1 cellular context compared by ENCODE assay signal in the genomic region with DNA sequence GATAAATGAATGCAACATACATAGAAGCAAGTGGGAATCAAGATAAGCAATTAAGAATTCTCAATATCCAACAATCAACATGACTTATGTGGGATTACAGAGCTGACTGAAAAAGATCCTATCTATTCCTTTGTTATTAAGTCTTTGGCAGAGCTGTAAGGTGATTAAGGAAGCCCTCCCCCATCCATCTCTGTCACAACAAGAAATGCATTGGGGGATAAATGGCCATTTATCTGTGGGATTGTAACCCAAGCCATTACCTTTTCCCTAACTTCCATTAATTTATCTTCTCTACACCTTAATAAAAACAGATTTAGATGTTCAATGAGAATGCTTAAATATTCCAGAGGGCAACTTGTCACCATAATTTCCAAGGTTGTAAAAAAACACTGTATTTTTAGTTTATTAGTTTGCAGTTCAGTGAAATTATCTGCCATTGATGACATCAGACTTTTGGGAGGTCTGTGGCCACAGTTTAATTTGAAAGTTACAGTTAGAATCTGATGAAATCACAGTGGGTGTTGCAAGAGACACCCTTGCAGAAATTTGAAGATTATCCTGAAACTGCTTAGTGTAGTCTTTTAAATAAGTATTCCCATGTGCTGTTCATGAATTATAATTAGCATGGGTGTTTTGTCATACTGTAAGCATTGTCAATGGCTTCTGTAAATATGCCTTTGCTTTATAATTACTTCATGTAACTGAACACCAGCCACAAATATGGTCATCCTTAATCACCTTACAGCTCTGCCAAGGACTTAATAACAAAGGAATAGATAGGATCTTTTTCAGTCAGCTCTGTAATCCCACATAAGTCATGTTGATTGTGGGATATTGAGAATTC.
A peak's percentile ranks its signal among the peaks of the same experiment; 100 is the strongest.
TF ChIP-seq lines count a peak whose summit lies in the region.

No MANE protein-coding gene starts in this region.

TF ChIP-seq in HEK293, 187 proteins besides CTCF, POLR2A, EP300 and RAD21 (continued from another document and continues in another):
- TF ChIP-seq, protein P1, sequence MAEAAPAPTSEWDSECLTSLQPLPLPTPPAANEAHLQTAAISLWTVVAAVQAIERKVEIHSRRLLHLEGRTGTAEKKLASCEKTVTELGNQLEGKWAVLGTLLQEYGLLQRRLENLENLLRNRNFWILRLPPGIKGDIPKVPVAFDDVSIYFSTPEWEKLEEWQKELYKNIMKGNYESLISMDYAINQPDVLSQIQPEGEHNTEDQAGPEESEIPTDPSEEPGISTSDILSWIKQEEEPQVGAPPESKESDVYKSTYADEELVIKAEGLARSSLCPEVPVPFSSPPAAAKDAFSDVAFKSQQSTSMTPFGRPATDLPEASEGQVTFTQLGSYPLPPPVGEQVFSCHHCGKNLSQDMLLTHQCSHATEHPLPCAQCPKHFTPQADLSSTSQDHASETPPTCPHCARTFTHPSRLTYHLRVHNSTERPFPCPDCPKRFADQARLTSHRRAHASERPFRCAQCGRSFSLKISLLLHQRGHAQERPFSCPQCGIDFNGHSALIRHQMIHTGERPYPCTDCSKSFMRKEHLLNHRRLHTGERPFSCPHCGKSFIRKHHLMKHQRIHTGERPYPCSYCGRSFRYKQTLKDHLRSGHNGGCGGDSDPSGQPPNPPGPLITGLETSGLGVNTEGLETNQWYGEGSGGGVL (tag by site-specific recombination; IDR thresholded peaks at IDR 0.05), result 0 out of 2 replicates have a peak, but pooled peaks have one; percentile 13
- TF ChIP-seq ZSCAN23 (tag by site-specific recombination; IDR thresholded peaks at IDR 0.05) (peak; percentile 83; the same call in 1 of the 2 replicates), GLI4 (tag by site-specific recombination; IDR thresholded peaks at IDR 0.05) (no peak), KLF16 (tag by site-specific recombination; IDR thresholded peaks at IDR 0.05) (peak; percentile 43; the same call in 1 of the 2 replicates), ZFP3 (tag by site-specific recombination; IDR thresholded peaks at IDR 0.05; ENCODE audit: low read depth) (no peak), ZNF571 (tag by site-specific recombination; IDR thresholded peaks at IDR 0.05) (no peak), ZNF354C (tag by site-specific recombination; IDR thresholded peaks at IDR 0.05; ENCODE audit: borderline replicate concordance, low read depth) (no peak), ZNF341 (tag by site-specific recombination; IDR thresholded peaks at IDR 0.05; ENCODE audit: low read depth) (no peak), GFI1B (tag by site-specific recombination; IDR thresholded peaks at IDR 0.05) (0 out of 2 replicates have a peak, but pooled peaks have one; percentile 18), ZNF174 (tag by site-specific recombination; IDR thresholded peaks at IDR 0.05) (no peak), ZSCAN16 (tag by site-specific recombination; IDR thresholded peaks at IDR 0.05) (no peak), ZNF140 (tag by site-specific recombination; IDR thresholded peaks at IDR 0.05) (no peak), KLF7 (tag by site-specific recombination; IDR thresholded peaks at IDR 0.05; ENCODE audit: borderline replicate concordance) (no peak), ZNF707 (tag by site-specific recombination; IDR thresholded peaks at IDR 0.05) (no peak), SCRT1 (tag by site-specific recombination; IDR thresholded peaks at IDR 0.05; ENCODE audit: borderline replicate concordance) (no peak), ZNF521 (tag by site-specific recombination; IDR thresholded peaks at IDR 0.05) (no peak), ZNF112 (tag by site-specific recombination; IDR thresholded peaks at IDR 0.05) (no peak), ZNF138 (tag by site-specific recombination; IDR thresholded peaks at IDR 0.05; ENCODE audit: borderline replicate concordance) (no peak), ZNF76 (tag by site-specific recombination; IDR thresholded peaks at IDR 0.05; ENCODE audit: borderline replicate concordance, low read depth) (no peak), ZNF350 (tag by site-specific recombination; IDR thresholded peaks at IDR 0.05) (no peak; the same call in 1 of the 2 replicates), SP2 (tag by site-specific recombination; IDR thresholded peaks at IDR 0.05) (no peak), ZNF658 (tag by site-specific recombination; IDR thresholded peaks at IDR 0.05) (no peak), ZNF544 (tag by site-specific recombination; IDR thresholded peaks at IDR 0.05) (no peak), ZNF202 (tag by site-specific recombination; IDR thresholded peaks at IDR 0.05; ENCODE audit: borderline replicate concordance) (no peak), HOXD13 (CRISPR knock-in tag; IDR thresholded peaks at IDR 0.05; ENCODE audit: borderline replicate concordance) (no peak), ZNF426 (tag by site-specific recombination; IDR thresholded peaks at IDR 0.05) (no peak), ZNF626 (tag by site-specific recombination; IDR thresholded peaks at IDR 0.05) (no peak)
- TF ChIP-seq, protein P2, sequence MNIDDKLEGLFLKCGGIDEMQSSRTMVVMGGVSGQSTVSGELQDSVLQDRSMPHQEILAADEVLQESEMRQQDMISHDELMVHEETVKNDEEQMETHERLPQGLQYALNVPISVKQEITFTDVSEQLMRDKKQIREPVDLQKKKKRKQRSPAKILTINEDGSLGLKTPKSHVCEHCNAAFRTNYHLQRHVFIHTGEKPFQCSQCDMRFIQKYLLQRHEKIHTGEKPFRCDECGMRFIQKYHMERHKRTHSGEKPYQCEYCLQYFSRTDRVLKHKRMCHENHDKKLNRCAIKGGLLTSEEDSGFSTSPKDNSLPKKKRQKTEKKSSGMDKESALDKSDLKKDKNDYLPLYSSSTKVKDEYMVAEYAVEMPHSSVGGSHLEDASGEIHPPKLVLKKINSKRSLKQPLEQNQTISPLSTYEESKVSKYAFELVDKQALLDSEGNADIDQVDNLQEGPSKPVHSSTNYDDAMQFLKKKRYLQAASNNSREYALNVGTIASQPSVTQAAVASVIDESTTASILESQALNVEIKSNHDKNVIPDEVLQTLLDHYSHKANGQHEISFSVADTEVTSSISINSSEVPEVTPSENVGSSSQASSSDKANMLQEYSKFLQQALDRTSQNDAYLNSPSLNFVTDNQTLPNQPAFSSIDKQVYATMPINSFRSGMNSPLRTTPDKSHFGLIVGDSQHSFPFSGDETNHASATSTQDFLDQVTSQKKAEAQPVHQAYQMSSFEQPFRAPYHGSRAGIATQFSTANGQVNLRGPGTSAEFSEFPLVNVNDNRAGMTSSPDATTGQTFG (tag by site-specific recombination; IDR thresholded peaks at IDR 0.05; ENCODE audit: borderline replicate concordance), result no peak
- TF ChIP-seq, protein P3, sequence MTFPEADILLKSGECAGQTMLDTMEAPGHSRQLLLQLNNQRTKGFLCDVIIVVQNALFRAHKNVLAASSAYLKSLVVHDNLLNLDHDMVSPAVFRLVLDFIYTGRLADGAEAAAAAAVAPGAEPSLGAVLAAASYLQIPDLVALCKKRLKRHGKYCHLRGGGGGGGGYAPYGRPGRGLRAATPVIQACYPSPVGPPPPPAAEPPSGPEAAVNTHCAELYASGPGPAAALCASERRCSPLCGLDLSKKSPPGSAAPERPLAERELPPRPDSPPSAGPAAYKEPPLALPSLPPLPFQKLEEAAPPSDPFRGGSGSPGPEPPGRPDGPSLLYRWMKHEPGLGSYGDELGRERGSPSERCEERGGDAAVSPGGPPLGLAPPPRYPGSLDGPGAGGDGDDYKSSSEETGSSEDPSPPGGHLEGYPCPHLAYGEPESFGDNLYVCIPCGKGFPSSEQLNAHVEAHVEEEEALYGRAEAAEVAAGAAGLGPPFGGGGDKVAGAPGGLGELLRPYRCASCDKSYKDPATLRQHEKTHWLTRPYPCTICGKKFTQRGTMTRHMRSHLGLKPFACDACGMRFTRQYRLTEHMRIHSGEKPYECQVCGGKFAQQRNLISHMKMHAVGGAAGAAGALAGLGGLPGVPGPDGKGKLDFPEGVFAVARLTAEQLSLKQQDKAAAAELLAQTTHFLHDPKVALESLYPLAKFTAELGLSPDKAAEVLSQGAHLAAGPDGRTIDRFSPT (tag by site-specific recombination; IDR thresholded peaks at IDR 0.05), result no peak
- TF ChIP-seq, protein P4, sequence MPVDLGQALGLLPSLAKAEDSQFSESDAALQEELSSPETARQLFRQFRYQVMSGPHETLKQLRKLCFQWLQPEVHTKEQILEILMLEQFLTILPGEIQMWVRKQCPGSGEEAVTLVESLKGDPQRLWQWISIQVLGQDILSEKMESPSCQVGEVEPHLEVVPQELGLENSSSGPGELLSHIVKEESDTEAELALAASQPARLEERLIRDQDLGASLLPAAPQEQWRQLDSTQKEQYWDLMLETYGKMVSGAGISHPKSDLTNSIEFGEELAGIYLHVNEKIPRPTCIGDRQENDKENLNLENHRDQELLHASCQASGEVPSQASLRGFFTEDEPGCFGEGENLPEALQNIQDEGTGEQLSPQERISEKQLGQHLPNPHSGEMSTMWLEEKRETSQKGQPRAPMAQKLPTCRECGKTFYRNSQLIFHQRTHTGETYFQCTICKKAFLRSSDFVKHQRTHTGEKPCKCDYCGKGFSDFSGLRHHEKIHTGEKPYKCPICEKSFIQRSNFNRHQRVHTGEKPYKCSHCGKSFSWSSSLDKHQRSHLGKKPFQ (tag by site-specific recombination; IDR thresholded peaks at IDR 0.05), result no peak
- TF ChIP-seq, protein P5, sequence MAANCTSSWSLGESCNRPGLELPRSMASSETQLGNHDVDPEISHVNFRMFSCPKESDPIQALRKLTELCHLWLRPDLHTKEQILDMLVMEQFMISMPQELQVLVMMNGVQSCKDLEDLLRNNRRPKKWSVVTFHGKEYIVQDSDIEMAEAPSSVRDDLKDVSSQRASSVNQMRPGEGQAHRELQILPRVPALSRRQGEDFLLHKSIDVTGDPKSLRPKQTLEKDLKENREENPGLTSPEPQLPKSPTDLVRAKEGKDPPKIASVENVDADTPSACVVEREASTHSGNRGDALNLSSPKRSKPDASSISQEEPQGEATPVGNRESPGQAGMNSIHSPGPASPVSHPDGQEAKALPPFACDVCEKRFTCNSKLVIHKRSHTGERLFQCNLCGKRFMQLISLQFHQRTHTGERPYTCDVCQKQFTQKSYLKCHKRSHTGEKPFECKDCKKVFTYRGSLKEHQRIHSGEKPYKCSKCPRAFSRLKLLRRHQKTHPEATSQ (tag by site-specific recombination; IDR thresholded peaks at IDR 0.05), result no peak
- TF ChIP-seq, protein P6, sequence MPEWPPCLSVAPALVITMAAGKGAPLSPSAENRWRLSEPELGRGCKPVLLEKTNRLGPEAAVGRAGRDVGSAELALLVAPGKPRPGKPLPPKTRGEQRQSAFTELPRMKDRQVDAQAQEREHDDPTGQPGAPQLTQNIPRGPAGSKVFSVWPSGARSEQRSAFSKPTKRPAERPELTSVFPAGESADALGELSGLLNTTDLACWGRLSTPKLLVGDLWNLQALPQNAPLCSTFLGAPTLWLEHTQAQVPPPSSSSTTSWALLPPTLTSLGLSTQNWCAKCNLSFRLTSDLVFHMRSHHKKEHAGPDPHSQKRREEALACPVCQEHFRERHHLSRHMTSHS (tag by site-specific recombination; IDR thresholded peaks at IDR 0.05), result no peak
- TF ChIP-seq, protein P7, sequence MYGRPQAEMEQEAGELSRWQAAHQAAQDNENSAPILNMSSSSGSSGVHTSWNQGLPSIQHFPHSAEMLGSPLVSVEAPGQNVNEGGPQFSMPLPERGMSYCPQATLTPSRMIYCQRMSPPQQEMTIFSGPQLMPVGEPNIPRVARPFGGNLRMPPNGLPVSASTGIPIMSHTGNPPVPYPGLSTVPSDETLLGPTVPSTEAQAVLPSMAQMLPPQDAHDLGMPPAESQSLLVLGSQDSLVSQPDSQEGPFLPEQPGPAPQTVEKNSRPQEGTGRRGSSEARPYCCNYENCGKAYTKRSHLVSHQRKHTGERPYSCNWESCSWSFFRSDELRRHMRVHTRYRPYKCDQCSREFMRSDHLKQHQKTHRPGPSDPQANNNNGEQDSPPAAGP (tag by site-specific recombination; IDR thresholded peaks at IDR 0.05), result no peak
- TF ChIP-seq, protein P8, sequence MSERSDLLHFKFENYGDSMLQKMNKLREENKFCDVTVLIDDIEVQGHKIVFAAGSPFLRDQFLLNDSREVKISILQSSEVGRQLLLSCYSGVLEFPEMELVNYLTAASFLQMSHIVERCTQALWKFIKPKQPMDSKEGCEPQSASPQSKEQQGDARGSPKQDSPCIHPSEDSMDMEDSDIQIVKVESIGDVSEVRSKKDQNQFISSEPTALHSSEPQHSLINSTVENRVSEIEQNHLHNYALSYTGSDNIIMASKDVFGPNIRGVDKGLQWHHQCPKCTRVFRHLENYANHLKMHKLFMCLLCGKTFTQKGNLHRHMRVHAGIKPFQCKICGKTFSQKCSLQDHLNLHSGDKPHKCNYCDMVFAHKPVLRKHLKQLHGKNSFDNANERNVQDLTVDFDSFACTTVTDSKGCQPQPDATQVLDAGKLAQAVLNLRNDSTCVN (tag by site-specific recombination; optimal IDR thresholded peaks at IDR 0.05), result no peak
- TF ChIP-seq, protein P9, sequence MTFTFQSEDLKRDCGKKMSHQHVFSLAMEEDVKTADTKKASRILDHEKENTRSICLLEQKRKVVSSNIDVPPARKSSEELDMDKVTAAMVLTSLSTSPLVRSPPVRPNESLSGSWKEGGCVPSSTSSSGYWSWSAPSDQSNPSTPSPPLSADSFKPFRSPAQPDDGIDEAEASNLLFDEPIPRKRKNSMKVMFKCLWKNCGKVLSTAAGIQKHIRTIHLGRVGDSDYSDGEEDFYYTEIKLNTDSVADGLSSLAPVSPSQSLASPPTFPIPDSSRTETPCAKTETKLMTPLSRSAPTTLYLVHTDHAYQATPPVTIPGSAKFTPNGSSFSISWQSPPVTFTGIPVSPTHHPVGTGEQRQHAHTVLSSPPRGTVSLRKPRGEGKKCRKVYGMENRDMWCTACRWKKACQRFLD (tag by site-specific recombination; IDR thresholded peaks at IDR 0.05), result no peak
- TF ChIP-seq, protein P10, sequence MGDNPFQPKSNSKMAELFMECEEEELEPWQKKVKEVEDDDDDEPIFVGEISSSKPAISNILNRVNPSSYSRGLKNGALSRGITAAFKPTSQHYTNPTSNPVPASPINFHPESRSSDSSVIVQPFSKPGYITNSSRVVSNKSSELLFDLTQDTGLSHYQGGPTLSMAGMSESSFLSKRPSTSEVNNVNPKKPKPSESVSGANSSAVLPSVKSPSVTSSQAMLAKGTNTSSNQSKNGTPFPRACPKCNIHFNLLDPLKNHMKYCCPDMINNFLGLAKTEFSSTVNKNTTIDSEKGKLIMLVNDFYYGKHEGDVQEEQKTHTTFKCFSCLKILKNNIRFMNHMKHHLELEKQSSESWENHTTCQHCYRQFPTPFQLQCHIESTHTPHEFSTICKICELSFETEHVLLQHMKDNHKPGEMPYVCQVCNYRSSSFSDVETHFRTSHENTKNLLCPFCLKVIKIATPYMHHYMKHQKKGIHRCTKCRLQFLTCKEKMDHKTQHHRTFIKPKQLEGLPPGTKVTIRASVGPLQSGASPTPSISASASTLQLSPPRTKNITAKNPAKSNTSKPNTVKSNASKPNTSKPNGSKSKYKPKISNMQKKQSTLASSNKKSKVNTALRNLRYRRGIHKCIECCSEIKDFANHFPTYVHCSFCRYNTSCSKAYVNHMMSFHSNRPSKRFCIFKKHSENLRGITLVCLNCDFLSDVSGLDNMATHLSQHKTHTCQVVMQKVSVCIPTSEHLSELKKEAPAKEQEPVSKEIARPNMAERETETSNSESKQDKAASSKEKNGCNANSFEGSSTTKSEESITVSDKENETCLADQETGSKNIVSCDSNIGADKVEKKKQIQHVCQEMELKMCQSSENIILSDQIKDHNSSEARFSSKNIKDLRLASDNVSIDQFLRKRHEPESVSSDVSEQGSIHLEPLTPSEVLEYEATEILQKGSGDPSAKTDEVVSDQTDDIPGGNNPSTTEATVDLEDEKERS (tag by site-specific recombination; IDR thresholded peaks at IDR 0.05), result no peak
- TF ChIP-seq, protein P11, sequence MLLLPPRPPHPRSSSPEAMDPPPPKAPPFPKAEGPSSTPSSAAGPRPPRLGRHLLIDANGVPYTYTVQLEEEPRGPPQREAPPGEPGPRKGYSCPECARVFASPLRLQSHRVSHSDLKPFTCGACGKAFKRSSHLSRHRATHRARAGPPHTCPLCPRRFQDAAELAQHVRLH (tag by site-specific recombination; IDR thresholded peaks at IDR 0.05), result no peak
